ENCODE assay signal across 1 cellular context in the genomic region with DNA sequence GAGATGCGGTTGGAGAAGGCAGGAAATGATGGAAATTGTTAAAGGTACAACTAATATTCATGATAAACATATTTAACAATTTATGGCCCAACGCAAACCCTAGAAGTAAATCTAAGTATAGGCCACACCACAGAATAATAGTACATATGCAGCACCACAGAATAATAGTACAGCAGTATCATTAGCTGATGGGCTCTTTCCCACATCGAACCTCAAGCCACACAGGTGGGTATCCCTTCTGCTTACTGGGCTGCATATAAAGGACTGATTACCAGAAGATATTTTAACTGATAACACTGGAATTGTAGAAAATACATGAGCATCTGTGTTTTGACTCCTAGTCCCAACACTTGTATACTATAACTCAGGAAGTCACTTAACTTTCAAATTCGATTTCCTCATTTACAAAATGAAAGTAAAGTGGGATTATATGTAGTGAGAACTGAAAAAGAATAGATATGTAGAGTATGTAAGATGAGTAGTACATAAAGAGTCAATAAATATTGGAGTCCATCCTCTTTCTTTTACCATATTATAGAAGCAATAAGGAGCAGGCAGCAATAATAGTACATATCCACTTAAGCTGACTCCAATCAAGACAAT.
TF ChIP-seq lines count a peak whose summit lies in the region.

No MANE protein-coding gene starts in this region.

TF ChIP-seq in IMR-90, 13 proteins besides CTCF, POLR2A, EP300 and RAD21 (continued from another document):
- no peak for TF ChIP-seq SMC3 (IDR thresholded peaks at IDR 0.05; ENCODE audit: low read depth, low read length)
